In the genomic region with DNA sequence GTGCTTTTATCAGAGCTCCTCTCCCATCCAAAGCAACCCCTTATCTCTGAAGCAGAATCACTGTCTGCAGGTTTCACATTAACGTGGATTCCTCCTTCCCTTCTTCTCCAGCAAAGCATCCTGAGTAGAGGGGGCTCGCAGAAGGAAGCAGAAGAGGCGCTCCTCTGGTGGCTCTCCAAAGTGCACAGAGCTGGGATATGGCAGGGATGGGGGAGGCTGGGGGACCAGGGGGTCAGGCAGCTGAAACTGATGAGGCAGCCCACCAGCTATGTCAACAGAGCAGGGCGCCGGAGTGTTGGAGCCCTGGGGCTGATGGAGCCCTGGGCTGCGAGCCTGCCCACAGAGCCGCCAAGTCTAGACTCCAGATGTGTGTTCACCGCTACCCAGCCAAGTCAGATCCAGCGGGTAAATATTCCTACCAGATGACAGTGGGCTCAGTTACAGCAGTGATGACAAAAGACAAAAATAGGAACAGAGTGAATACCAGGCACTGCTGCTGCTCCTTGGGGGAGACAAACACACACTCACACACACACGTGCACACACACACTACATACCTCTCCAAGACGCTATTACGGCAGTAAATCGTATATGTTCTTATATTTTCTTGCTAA, we compare ENCODE assay signal across 11 cellular contexts.
DNase-seq lines count a peak whose midpoint lies in the region; ATAC-seq and TF ChIP-seq lines count a peak whose summit lies in the region.
"Had no signal": no experiment of that assay in that cellular context is flagged by ENCODE, and none has a peak within 500 bp of the region (broad histone marks: within the 10 kb centered on the region; RNA-seq: fewer than 3 reads in every experiment).

No MANE protein-coding gene starts in this region.

- H3K36me3 Mint-ChIP-seq in CD14-positive monocyte: no peaks in the 10 kb centered on the region

- TF ChIP-seq CTCF in CD14-positive monocyte (IDR thresholded peaks at IDR 0.05): no peak
- no peak for TF ChIP-seq CTCF in foreskin fibroblast (IDR thresholded peaks at IDR 0.05; ENCODE audit: low read depth, low read length)
- no peak for TF ChIP-seq CTCF in psoas muscle (IDR thresholded peaks at IDR 0.05)
- TF ChIP-seq CTCF in GM13977 (IDR thresholded peaks at IDR 0.05; ENCODE audit: extremely low read depth, insufficient read depth, missing control alignments): no peak

- peaks cover 0 to 2% (median 0%) of the 10 kb centered on the region in 3 donors for H3K27me3 Mint-ChIP-seq in CD14-positive monocyte (ENCODE audit: low read depth in 3 of 3)
- H3K27me3 Mint-ChIP-seq: dendritic cell treated with granulocyte-macrophage colony-stimulating factor and Interleukin-4, amounts not matched to agents 40 ng/mL and 50 ng/mL, for 4 days had no signal

- no peaks in the 10 kb centered on the region for H3K9me3 ChIP-seq in psoas muscle

- peak; percentile 98 to 99 (median 98) for ATAC-seq in psoas muscle
- ATAC-seq in HG03457 (IDR thresholded peaks at IDR 0.05; ENCODE audit: unreplicated experiment): no peak
- ATAC-seq in HG03342 (IDR thresholded peaks at IDR 0.05; ENCODE audit: unreplicated experiment): no peak
- no peak for ATAC-seq in HG03025 (IDR thresholded peaks at IDR 0.05; ENCODE audit: low FRiP score, unreplicated experiment)

- H3K4me1 ChIP-seq in psoas muscle: peaks cover 13% of the 10 kb centered on the region

- H3K36me3 ChIP-seq in psoas muscle (ENCODE audit: insufficient read depth in 1 of 2, low read depth in 1 of 2): no peaks in the 10 kb centered on the region

- H3K4me3 Mint-ChIP-seq in CD14-positive monocyte: no peak overlapping the region
- H3K4me3 Mint-ChIP-seq: activated B cell treated with CpG ODN at 0.5 μM for 24 hours; dendritic cell treated with granulocyte-macrophage colony-stimulating factor and Interleukin-4, amounts not matched to agents 40 ng/mL and 50 ng/mL, for 4 days; neural crest cell had no signal

- H3K4me3 ChIP-seq in foreskin fibroblast (ENCODE audit: low read depth in 1 of 2, low read length in 2 of 2) (peak overlapping the region in 1 of 2 donors; percentile 43), psoas muscle (peak overlapping the region; percentile 35)

- in situ Hi-C loops in GM13977 (cut with MboI; ENCODE audit: low pct_unique_long_range_greater_than_20kb, low sequenced_read_pairs, unreplicated experiment): no loop called here

- H3K4me1 Mint-ChIP-seq in CD14-positive monocyte: peaks cover 15% of the 10 kb centered on the region
- H3K4me1 Mint-ChIP-seq: activated B cell treated with CpG ODN at 0.5 μM for 24 hours had no signal

- 21 to 31% (median 26%) methylated on average over 13 of the region's 13 CpGs for WGBS in psoas muscle, 3 donors

- H3K27ac Mint-ChIP-seq in CD14-positive monocyte: peak overlapping the region; percentile 30 to 89 (median 64)
- H3K27ac Mint-ChIP-seq: activated B cell treated with CpG ODN at 0.5 μM for 24 hours; dendritic cell treated with granulocyte-macrophage colony-stimulating factor and Interleukin-4, amounts not matched to agents 40 ng/mL and 50 ng/mL, for 4 days had no signal

- no peaks in the 10 kb centered on the region for H3K27me3 ChIP-seq in psoas muscle (ENCODE audit: insufficient read depth in 3 of 3, low read length in 2 of 3)

- no peaks in the 10 kb centered on the region for H3K9me3 Mint-ChIP-seq in CD14-positive monocyte
- H3K9me3 Mint-ChIP-seq: activated B cell treated with CpG ODN at 0.5 μM for 24 hours; dendritic cell treated with granulocyte-macrophage colony-stimulating factor and Interleukin-4, amounts not matched to agents 40 ng/mL and 50 ng/mL, for 4 days had no signal

- no peak for DNase-seq in CD14-positive monocyte (ENCODE audit: low spot score)
- DNase-seq in OCI-M1 (lab: John Stamatoyannopoulos, UW): peak; percentile 42
- DNase-seq in foreskin fibroblast: peak; percentile 47 to 87
- DNase-seq in psoas muscle: peak; percentile 71 to 81
- no peak for DNase-seq in GM13977 (ENCODE audit: low spot score)
- DNase-seq: activated B cell treated with CpG ODN at 0.5 μM for 24 hours had no signal

- intact Hi-C loops in CD14-positive monocyte (cut with micrococcal nuclease) (loop anchor here (5.0 to 10.0 kb wide), 3 partner anchors 171 to 684 kb away; no protein-coding TSS in a partner anchor), psoas muscle (cut with DNase I) (loop anchor here in 1 of 2 donors (5.0 kb wide), 1 partner anchor 679 kb away; a partner anchor contains a TSS)

- H3K27ac ChIP-seq in psoas muscle: peak overlapping the region; percentile 81

Comparison
In these comparisons a context has a peak if more than half of its experiments do, and no peak if none do; other contexts are left out.
1. DNase-seq: peak in OCI-M1 (single experiment), foreskin fibroblast (2 of 2) and psoas muscle (2 of 2); none in CD14-positive monocyte (single experiment) and GM13977 (single experiment).
2. ATAC-seq: peak in psoas muscle (4 of 4); none in HG03457 (single experiment), HG03342 (single experiment) and HG03025 (single experiment).